Comparison of ENCODE assay signal across 30 cellular contexts in genomic region chr14:94761348-94761998, GRCh38. TPM values are rescaled to one million over a fixed set of nuclear protein-coding genes. Genes with fewer than 3 reads are reported as not detected.
DNase-seq lines count a peak whose midpoint lies in the region; ATAC-seq and TF ChIP-seq lines count a peak whose summit lies in the region.
"Had no signal": no experiment of that assay in that cellular context is flagged by ENCODE, and none has a peak within 500 bp of the region (broad histone marks: within the 10 kb centered on the region; RNA-seq: fewer than 3 reads in every experiment).

No MANE protein-coding gene starts in this region.

- H3K4me3 Mint-ChIP-seq in endodermal cell: peak overlapping the region; percentile 82
- H3K4me3 Mint-ChIP-seq: activated CD4-positive, alpha-beta memory T cell treated with anti-CD3 and anti-CD28 coated beads, Interleukin-2, amount 10 ng/mL, durations not matched to agents 7 days and 5 days; central memory CD8-positive, alpha-beta T cell; dendritic cell treated with granulocyte-macrophage colony-stimulating factor and Interleukin-4, amounts not matched to agents 40 ng/mL and 50 ng/mL, for 4 days; IgD-negative memory B cell; memory B cell had no signal

- H3K36me3 Mint-ChIP-seq in endodermal cell (ENCODE audit: low read depth): peaks cover 37% of the 10 kb centered on the region
- H3K36me3 Mint-ChIP-seq: IgD-negative memory B cell, memory B cell had no signal

- DNase-seq in AG10803 (ENCODE audit: low read depth) (peak; percentile 55), GM23248 (peak; percentile 36), endodermal cell (no peak), gastrocnemius medialis (peak; percentile 62 to 76), HEK293T (ENCODE audit: extremely low spot score) (no peak)
- DNase-seq: activated CD4-positive, alpha-beta memory T cell treated with anti-CD3 and anti-CD28 coated beads, Interleukin-2, amount 10 ng/mL, durations not matched to agents 7 days and 5 days; activated CD4-positive, alpha-beta T cell treated with anti-CD3 and anti-CD28 coated beads for 1 hour; activated CD8-positive, alpha-beta memory T cell treated with anti-CD3 and anti-CD28 coated beads, Interleukin-2, amount 50 U/mL, for 4 hours; activated naive CD4-positive, alpha-beta T cell; MV-4-11; NCI-H748 treated with DMSO at 0.1 percent for 48 hours; retina; stimulated activated CD4-positive, alpha-beta T cell treated with anti-CD3 and anti-CD28 coated beads, Interleukin-4, amount 100 ng/mL, for 1 hour; stomach; trophoblast cell had no signal

- H3K9me2 ChIP-seq in GM23248 (ENCODE audit: insufficient read depth): no peaks in the 10 kb centered on the region

- no peak overlapping the region for H3K4me2 ChIP-seq in GM23248 (ENCODE audit: unreplicated experiment)
- H3K4me2 ChIP-seq: BLaER1, hepatocyte had no signal

- H3K79me2 ChIP-seq in GM23248 (ENCODE audit: insufficient read depth): no peaks in the 10 kb centered on the region
- H3K79me2 ChIP-seq: hepatocyte had no signal

- no peaks in the 10 kb centered on the region for H3K4me1 ChIP-seq in GM23248 (ENCODE audit: insufficient read depth)
- peaks cover 13% of the 10 kb centered on the region for H3K4me1 ChIP-seq in endodermal cell (ENCODE audit: control insufficient read depth, insufficient read depth, low read length)
- H3K4me1 ChIP-seq in gastrocnemius medialis: peaks cover 0 to 11% of the 10 kb centered on the region in 2 donors
- H3K4me1 ChIP-seq: BLaER1, stomach had no signal

- peak overlapping the region; percentile 91 for H3K27ac Mint-ChIP-seq in endodermal cell
- H3K27ac Mint-ChIP-seq: activated CD4-positive, alpha-beta memory T cell treated with anti-CD3 and anti-CD28 coated beads, Interleukin-2, amount 10 ng/mL, durations not matched to agents 7 days and 5 days; dendritic cell treated with granulocyte-macrophage colony-stimulating factor and Interleukin-4, amounts not matched to agents 40 ng/mL and 50 ng/mL, for 4 days; IgD-negative memory B cell; memory B cell had no signal

- H3K9ac ChIP-seq in GM23248 (no peak overlapping the region), endodermal cell (ENCODE audit: extremely low read depth, low read length, poor library complexity, severe bottlenecking) (no peak overlapping the region)
- H3K9ac ChIP-seq: BLaER1 had no signal

- ATAC-seq in gastrocnemius medialis (peak; percentile 86 to 89), GM18505 (IDR thresholded peaks at IDR 0.05; ENCODE audit: unreplicated experiment) (no peak), HG02623 (IDR thresholded peaks at IDR 0.05; ENCODE audit: unreplicated experiment) (no peak)
- ATAC-seq: esophagus mucosa, HCT116, Panc1 had no signal

- H3K4me3 ChIP-seq in AG10803 (ENCODE audit: low read length) (no peak overlapping the region), GM23248 (no peak overlapping the region), endodermal cell (ENCODE audit: low read length) (no peak overlapping the region), gastrocnemius medialis (no peak overlapping the region)
- H3K4me3 ChIP-seq: BLaER1, hepatocyte, ovary, stomach had no signal

- H3K36me3 ChIP-seq in GM23248 (ENCODE audit: low read depth) (no peaks in the 10 kb centered on the region), endodermal cell (ENCODE audit: control insufficient read depth, insufficient read depth, low read length) (peaks cover 40% of the 10 kb centered on the region), gastrocnemius medialis (no peaks in the 10 kb centered on the region)
- H3K36me3 ChIP-seq: BLaER1, ovary, stomach had no signal

- POLR2A ChIA-PET in HEK293T (lab: Yijun Ruan, JAX): interaction anchor here (0.7 kb wide), 1 partner anchor 9 kb away, joined by 3 read pairs; the partner anchor contains the start of gene GSC

- H3K9me3 ChIP-seq in GM23248 (ENCODE audit: low read depth) (no peaks in the 10 kb centered on the region), endodermal cell (ENCODE audit: control insufficient read depth, low read length) (no peaks in the 10 kb centered on the region), gastrocnemius medialis (no peaks in the 10 kb centered on the region)
- H3K9me3 ChIP-seq: BLaER1, ovary, stomach had no signal

- H3K4me1 Mint-ChIP-seq in endodermal cell: peaks cover 49% of the 10 kb centered on the region
- H3K4me1 Mint-ChIP-seq: activated CD4-positive, alpha-beta memory T cell treated with anti-CD3 and anti-CD28 coated beads, Interleukin-2, amount 10 ng/mL, durations not matched to agents 7 days and 5 days; central memory CD8-positive, alpha-beta T cell; IgD-negative memory B cell; memory B cell had no signal

- H3K27ac ChIP-seq in GM23248 (no peak overlapping the region), endodermal cell (ENCODE audit: low read depth, low read length) (no peak overlapping the region), gastrocnemius medialis (peak overlapping the region; percentile 55 to 70 (median 66))
- H3K27ac ChIP-seq: BLaER1, hepatocyte, ovary, stomach had no signal

- in situ Hi-C loops in GM23248 (cut with MboI) (no loop called here), gastrocnemius medialis (cut with MboI; ENCODE audit: low sequenced_read_pairs in 4 of 4) (no loop called here)

- intact Hi-C loops in gastrocnemius medialis (cut with DNase I; ENCODE audit: low total_unique reads): no loop called here

- H3K27me3 ChIP-seq in GM23248 (replicated peaks; ENCODE audit: insufficient read depth): no peaks in the 10 kb centered on the region
- H3K27me3 ChIP-seq in endodermal cell (ENCODE audit: control insufficient read depth, insufficient read depth, low read length, poor library complexity, severe bottlenecking): no peaks in the 10 kb centered on the region
- peaks cover 8 to 23% (median 13%) of the 10 kb centered on the region in 3 donors for H3K27me3 ChIP-seq in gastrocnemius medialis
- H3K27me3 ChIP-seq: ovary had no signal

- H2AFZ ChIP-seq in GM23248: no peak overlapping the region
- H2AFZ ChIP-seq: hepatocyte had no signal

- CTCF ChIA-PET in HEK293T (lab: Yijun Ruan, JAX): interaction anchor here (0.7 to 1.1 kb wide), 3 partner anchors 13 to 62 kb away, joined by 3 read pairs; no protein-coding TSS in a partner anchor

- no peak for TF ChIP-seq POLR2A in gastrocnemius medialis (IDR thresholded peaks at IDR 0.05)
- TF ChIP-seq POLR2A in GM18505 (IDR thresholded peaks at IDR 0.05; ENCODE audit: borderline replicate concordance, extremely low read depth, insufficient read depth, insufficient read length): no peak

- H3F3A ChIP-seq in GM23248 (ENCODE audit: insufficient read depth): no peaks in the 10 kb centered on the region

- H4K20me1 ChIP-seq in GM23248 (ENCODE audit: insufficient read depth): no peaks in the 10 kb centered on the region

- TF ChIP-seq CTCF in AG10803 (conservative IDR thresholded peaks at IDR 0.05; ENCODE audit: low read length): no peak
- TF ChIP-seq CTCF in endodermal cell (conservative IDR thresholded peaks at IDR 0.05): no peak
- TF ChIP-seq CTCF in gastrocnemius medialis (IDR thresholded peaks at IDR 0.05 in 4 of 5, conservative IDR thresholded peaks at IDR 0.05 in 1 of 5): no peak

- no peaks in the 10 kb centered on the region for H3K9me3 Mint-ChIP-seq in endodermal cell
- H3K9me3 Mint-ChIP-seq: activated CD4-positive, alpha-beta memory T cell treated with anti-CD3 and anti-CD28 coated beads, Interleukin-2, amount 10 ng/mL, durations not matched to agents 7 days and 5 days; central memory CD8-positive, alpha-beta T cell; dendritic cell treated with granulocyte-macrophage colony-stimulating factor and Interleukin-4, amounts not matched to agents 40 ng/mL and 50 ng/mL, for 4 days; IgD-negative memory B cell; memory B cell had no signal

- whole genome bisulfite sequencing in GM23248 (ENCODE audit: low coverage in 1 of 2, low lambda C conversion rate in 2 of 2, missing lambda C conversion rate in 2 of 2), 2 experiments: 19 to 25% methylated on average over 12 of the region's 12 CpGs
- 93 to 94% methylated on average over 9 to 12 of the region's 12 CpGs for WGBS in endodermal cell (ENCODE audit: insufficient coverage in 1 of 2, insufficient read length in 1 of 2), 2 experiments

- no peaks in the 10 kb centered on the region for H3K27me3 Mint-ChIP-seq in endodermal cell (ENCODE audit: insufficient read depth)

TF ChIP-seq in HEK293T, 16 proteins besides CTCF, POLR2A, EP300 and RAD21:
- TF ChIP-seq FOXK2 (IDR thresholded peaks at IDR 0.05) (no peak), ZNF384 (IDR thresholded peaks at IDR 0.05) (no peak), L3MBTL2 (conservative IDR thresholded peaks at IDR 0.05) (no peak), LEF1 (IDR thresholded peaks at IDR 0.05; ENCODE audit: borderline replicate concordance) (no peak), BHLHE40 (IDR thresholded peaks at IDR 0.05; ENCODE audit: borderline replicate concordance) (no peak)
TF ChIP-seq in HEK293T: peak in this region for 0.

RNA-seq across cellular contexts. Expression of gene GSC, which starts 8.4 kb away (rescaled TPM):
- 1.1 and 2.3 TPM in 2 replicates for total RNA-seq in GM23248 (2014; rRNA removed; shearing (Covaris generic))
- 1.3 and 1.9 TPM in 2 replicates for polyA plus RNA-seq in GM23248 (2016; fragmentation: Nextera tagmentation; extraction: Ambion mirVana)
- total RNA-seq in endodermal cell (10 to 100 TPM; 37.0 to 94.4 TPM), gastrocnemius medialis (1 to 10 TPM; 1.1 to 6.9 (median 3.2) TPM)
- polyA plus RNA-seq in endodermal cell (2013, experiment 1 of 2): 18.8 TPM
- polyA plus RNA-seq in endodermal cell (2013, experiment 2 of 2): 29.1 TPM
- total RNA-seq: activated CD4-positive, alpha-beta memory T cell treated with anti-CD3 and anti-CD28 coated beads, Interleukin-2, amount 10 ng/mL, durations not matched to agents 7 days and 5 days; frontal cortex; HT-29; stomach had no signal
- polyA plus RNA-seq: AG04450, IgD-negative memory B cell had no signal

Comparison
In these comparisons a context has a peak if more than half of its experiments do, and no peak if none do; other contexts are left out.
1. DNase-seq: peak in AG10803 (single experiment), GM23248 (single experiment) and gastrocnemius medialis (2 of 2); none in endodermal cell (single experiment) and HEK293T (single experiment).
2. H3K27ac ChIP-seq: peak in gastrocnemius medialis (4 of 4); none in GM23248 (single experiment) and endodermal cell (single experiment).
3. ATAC-seq: peak in gastrocnemius medialis (2 of 2); none in GM18505 (single experiment) and HG02623 (single experiment).
4. RNA of gene GSC, which starts 8.4 kb away (total RNA-seq): 37.0 to 94.4 TPM in endodermal cell; 1.1 to 6.9 TPM in gastrocnemius medialis and 1.1 to 2.3 TPM in GM23248; every median in the first group is over 4 times any median in the second.